ENCODE assay signal across 10 cellular contexts in the genomic region with DNA sequence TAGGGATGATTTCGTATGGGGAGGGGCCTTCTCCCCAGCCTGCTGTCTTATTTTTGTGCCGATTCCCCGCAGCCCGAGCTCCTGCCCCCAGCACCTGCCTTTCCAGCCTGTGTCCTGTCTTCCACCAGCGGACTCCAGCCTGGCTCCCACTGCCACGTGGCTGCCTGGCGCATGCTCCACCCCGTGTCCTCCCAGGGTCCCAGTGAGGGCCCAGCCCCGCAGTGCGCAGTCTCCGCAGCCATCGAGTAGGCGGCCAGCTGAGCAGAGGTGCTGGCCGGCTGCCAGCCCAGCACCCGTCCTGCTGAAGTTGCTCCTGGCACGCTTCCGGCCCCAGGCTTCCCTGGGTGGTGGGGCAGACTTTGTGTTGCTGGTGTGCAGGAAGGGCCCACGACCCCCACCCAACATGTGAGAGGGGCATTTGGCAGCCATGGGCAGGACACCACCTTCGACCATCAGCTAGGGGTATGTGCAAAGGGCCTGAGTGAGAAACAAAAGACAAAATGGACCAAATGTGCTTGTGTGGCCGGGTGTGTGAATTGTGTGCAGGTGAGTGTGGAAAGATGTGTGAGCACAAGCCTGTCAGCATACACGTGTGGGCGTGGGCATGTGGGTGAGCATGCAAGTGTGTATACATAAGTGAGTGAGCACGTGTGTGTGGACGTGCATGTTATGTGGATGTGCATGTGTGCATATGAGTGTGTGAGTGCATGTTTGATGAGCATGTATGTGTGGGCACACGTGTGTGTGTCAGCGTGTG. TPM values are rescaled to one million over a fixed set of nuclear protein-coding genes. Genes with fewer than 3 reads are reported as not detected.
A peak's percentile ranks its signal among the peaks of the same experiment; 100 is the strongest.
DNase-seq lines count a peak whose midpoint lies in the region; ATAC-seq, FAIRE-seq and TF ChIP-seq lines count a peak whose summit lies in the region.
"Had no signal": no experiment of that assay in that cellular context is flagged by ENCODE, and none has a peak within 500 bp of the region (broad histone marks: within the 10 kb centered on the region; RNA-seq: fewer than 3 reads in every experiment).

No MANE protein-coding gene starts in this region.

- no peaks in the 10 kb centered on the region for H3K27me3 ChIP-seq in pancreas

- peaks cover 10 to 16% (median 15%) of the 10 kb centered on the region in 3 donors for H3K4me1 ChIP-seq in pancreas

- TF ChIP-seq CTCF in fibroblast of villous mesenchyme (IDR thresholded peaks at IDR 0.05; ENCODE audit: insufficient read depth, low read depth, low read length) (no peak), pancreas (IDR thresholded peaks at IDR 0.05) (no peak), CD14-positive monocyte (IDR thresholded peaks at IDR 0.05) (no peak)

- peaks cover 0 to 1% (median 0%) of the 10 kb centered on the region in 7 donors for H3K9me3 Mint-ChIP-seq in CD14-positive monocyte

- peaks cover 0 to 6% (median 0%) of the 10 kb centered on the region in 3 donors for H3K27me3 Mint-ChIP-seq in CD14-positive monocyte (ENCODE audit: low read depth in 3 of 3)

- H3K36me3 Mint-ChIP-seq in CD14-positive monocyte, result no peaks in the 10 kb centered on the region

- intact Hi-C loops in pancreas (cut with DNase I), result no loop called here
- intact Hi-C loops in CD14-positive monocyte (cut with micrococcal nuclease), result no loop called here

- no peak for FAIRE-seq in pancreas (lab: Jason Lieb, UNC)

- H3K4me3 ChIP-seq in fibroblast of villous mesenchyme (ENCODE audit: low read depth, low read length) (peak overlapping the region; percentile 15), pancreas (peak overlapping the region in 1 of 4 donors; percentile 32)

- H3K36me3 ChIP-seq in pancreas, result no peaks in the 10 kb centered on the region

- DNase-seq in DMS79 treated with DMSO at 0.1 percent for 48 hours (lab: John Stamatoyannopoulos, UW) (peak; percentile 38), NCI-H510A (lab: John Stamatoyannopoulos, UW) (peak; percentile 69), fibroblast of villous mesenchyme (ENCODE audit: low read depth) (peak; percentile 49), pancreas (peak; percentile 76 to 94 (median 84)), CD14-positive monocyte (ENCODE audit: low spot score) (no peak)
- DNase-seq: amniotic stem cell, NCI-H446 treated with DMSO at 0.1 percent for 48 hours had no signal

- 37 to 41% methylated on average over 26 of the region's 26 CpGs for WGBS in pancreas, 2 donors

- H3K9me3 ChIP-seq in pancreas, result no peaks in the 10 kb centered on the region

- no peak overlapping the region for H3K4me3 Mint-ChIP-seq in CD14-positive monocyte

- no peak overlapping the region for H3K27ac Mint-ChIP-seq in CD14-positive monocyte

- peak overlapping the region in 2 of 4 donors; percentile 4 to 25 for H3K27ac ChIP-seq in pancreas

- peaks cover 10% of the 10 kb centered on the region for H3K4me1 Mint-ChIP-seq in CD14-positive monocyte

- peak; percentile 61 to 88 (median 74) for ATAC-seq in pancreas
- no peak for ATAC-seq in GM21825 (IDR thresholded peaks at IDR 0.05; ENCODE audit: unreplicated experiment)
- no peak for ATAC-seq in GM21528 (IDR thresholded peaks at IDR 0.05; ENCODE audit: low FRiP score, unreplicated experiment)
- no peak for ATAC-seq in HG02840 (IDR thresholded peaks at IDR 0.05; ENCODE audit: low FRiP score, unreplicated experiment)

RNA-seq across cellular contexts. Expression of a gene that starts 55.9 kb away (rescaled TPM):
- total RNA-seq in fibroblast of villous mesenchyme (0.97 and 1.3 TPM in 2 replicates), pancreas (1 to 10 TPM in 5 of 6 donors, under 1 TPM in 1; 0.88 to 7.4 (median 1.9) TPM)
- polyA plus RNA-seq in pancreas (1 to 10 TPM; 1.7 TPM), CD14-positive monocyte (not detected)

Comparison
In these comparisons a context has a peak if more than half of its experiments do, and no peak if none do; other contexts are left out.
1. ATAC-seq: peak in pancreas (4 of 4); none in GM21825 (single experiment), GM21528 (single experiment) and HG02840 (single experiment).